In genomic region chr10:132138133-132138532, GRCh38 we compare ENCODE assay signal across 22 cellular contexts. TPM values are rescaled to one million over a fixed set of nuclear protein-coding genes. Genes with fewer than 3 reads are reported as not detected.
DNase-seq lines count a peak whose midpoint lies in the region; ATAC-seq and TF ChIP-seq lines count a peak whose summit lies in the region.
"Had no signal": no experiment of that assay in that cellular context is flagged by ENCODE, and none has a peak within 500 bp of the region (broad histone marks: within the 10 kb centered on the region; RNA-seq: fewer than 3 reads in every experiment).

No MANE protein-coding gene starts in this region.

- H3K4me3 ChIP-seq in neuronal stem cell (ENCODE audit: low read length in 2 of 2) = peak overlapping the region in 1 of 2 donors; percentile 48
- H3K4me3 ChIP-seq in aorta (ENCODE audit: low read length in 2 of 2) = no peak overlapping the region
- H3K4me3 ChIP-seq: A549, SJCRH30 had no signal

- H3K9me3 ChIP-seq in neuronal stem cell (replicated peaks in 1 of 2; ENCODE audit: control insufficient read depth in 2 of 2, insufficient read depth in 1 of 2, low read depth in 1 of 2, low read length in 2 of 2) (peaks cover 0 to 3% of the 10 kb centered on the region in 2 donors), aorta (ENCODE audit: control insufficient read depth, low read length) (no peaks in the 10 kb centered on the region)
- H3K9me3 ChIP-seq: A549, SJCRH30 had no signal

- no peak overlapping the region for H4K91ac ChIP-seq in neuronal stem cell (ENCODE audit: low read depth, low read length, poor library complexity)

- H3K4me2 ChIP-seq in neuronal stem cell (ENCODE audit: insufficient read depth, low read length, poor library complexity, severe bottlenecking) = no peak overlapping the region
- H3K4me2 ChIP-seq: A549 had no signal

- H3K4me1 ChIP-seq in neuronal stem cell (ENCODE audit: control insufficient read depth in 2 of 2, insufficient read depth in 1 of 2, low read depth in 1 of 2, low read length in 2 of 2) = peaks cover 0 to 6% of the 10 kb centered on the region in 2 donors
- H3K4me1 ChIP-seq in aorta (ENCODE audit: control insufficient read depth in 1 of 2, insufficient read depth in 2 of 2, low read length in 2 of 2) = no peaks in the 10 kb centered on the region
- H3K4me1 ChIP-seq: A549, SJCRH30 had no signal

- H3K14ac ChIP-seq in neuronal stem cell (ENCODE audit: low read length) = peak overlapping the region; percentile 90

- no peak overlapping the region for H4K8ac ChIP-seq in neuronal stem cell (ENCODE audit: low read depth, low read length)

- no peak overlapping the region for H2BK12ac ChIP-seq in neuronal stem cell (ENCODE audit: low read length)

- H2BK15ac ChIP-seq in neuronal stem cell (ENCODE audit: low read length) = no peak overlapping the region

- no peaks in the 10 kb centered on the region for H3K27me3 Mint-ChIP-seq in chondrocyte (ENCODE audit: low read depth)

- H3K18ac ChIP-seq in neuronal stem cell (ENCODE audit: low read length) = peak overlapping the region; percentile 3

- H3K27me3 ChIP-seq in neuronal stem cell (ENCODE audit: control insufficient read depth in 3 of 3, insufficient read depth in 3 of 3, low read depth in 1 of 3, low read length in 3 of 3) (peaks cover 0 to 28% (median 2%) of the 10 kb centered on the region in 3 experiments), aorta (ENCODE audit: control insufficient read depth in 1 of 2, insufficient read depth in 2 of 2, low read length in 1 of 2) (no peaks in the 10 kb centered on the region)
- H3K27me3 ChIP-seq: SJCRH30 had no signal

- intact Hi-C loops in left cardiac atrium (cut with DNase I) = no loop called here
- intact Hi-C loops in left ventricle myocardium superior (cut with micrococcal nuclease) = no loop called here
- intact Hi-C loops in aorta (cut with DNase I) = no loop called here

- no peak for TF ChIP-seq CTCF in chondrocyte (IDR thresholded peaks at IDR 0.05)

- peak overlapping the region; percentile 8 for H2AK5ac ChIP-seq in neuronal stem cell (ENCODE audit: low read depth, low read length)

- no peak overlapping the region for H3K27ac Mint-ChIP-seq in chondrocyte (ENCODE audit: unreplicated experiment)
- H3K27ac Mint-ChIP-seq: B cell; CD4-positive, alpha-beta T cell had no signal

- H3K36me3 Mint-ChIP-seq in chondrocyte (ENCODE audit: low read depth) = no peaks in the 10 kb centered on the region

- no peaks in the 10 kb centered on the region for H3K9me3 Mint-ChIP-seq in chondrocyte (ENCODE audit: low read depth)
- H3K9me3 Mint-ChIP-seq: CD4-positive, alpha-beta T cell had no signal

- H3K27ac ChIP-seq in neuronal stem cell (replicated peaks; ENCODE audit: low read length) (no peak overlapping the region), aorta (ENCODE audit: low read depth in 1 of 2, low read length in 2 of 2) (no peak overlapping the region)
- H3K27ac ChIP-seq: A549, RWPE1, SJCRH30 had no signal

- H3K4ac ChIP-seq in neuronal stem cell (ENCODE audit: low read length) = peak overlapping the region; percentile 67

- DNase-seq in left cardiac atrium = peak; percentile 12
- DNase-seq in left ventricle myocardium superior = no peak
- peak; percentile 78 for DNase-seq in chondrocyte (ENCODE audit: low spot score)
- DNase-seq in neuronal stem cell (ENCODE audit: low spot score) = no peak
- peak; percentile 28 to 49 for DNase-seq in aorta
- DNase-seq in central memory CD4-positive, alpha-beta T cell = no peak
- no peak for DNase-seq in NCI-H2227 (lab: John Stamatoyannopoulos, UW; ENCODE audit: unreplicated experiment)
- DNase-seq: COR-L47, DMS 273 treated with DMSO at 0.1 percent for 48 hours, DMS79 treated with DMSO at 0.1 percent for 48 hours, H7, Kasumi-1, NCI-H1417, NCI-H1694 treated with DMSO at 0.1 percent for 48 hours, NCI-H2227 treated with DMSO at 0.1 percent for 48 hours, NCI-H510A treated with DMSO at 0.1 percent for 48 hours, NCI-H748 treated with DMSO at 0.1 percent for 48 hours, SJCRH30 had no signal

- no CpG with 5 or more reads among the region's 40 CpGs for WGBS in neuronal stem cell (ENCODE audit: extremely low coverage in 2 of 2, insufficient read length in 2 of 2, insufficient replicate concordance in 1 of 2), 2 donors
- 93 to 95% methylated on average over 40 of the region's 40 CpGs for WGBS in aorta, 2 donors

- no peak for ATAC-seq in left cardiac atrium
- ATAC-seq in left ventricle myocardium superior = no peak
- no peak for ATAC-seq in aorta (ENCODE audit: low FRiP score)
- ATAC-seq: A549 had no signal

- H2BK120ac ChIP-seq in neuronal stem cell (ENCODE audit: low read depth, low read length) = no peak overlapping the region

- H3K9ac ChIP-seq in neuronal stem cell (ENCODE audit: low read depth, low read length, poor library complexity) = no peak overlapping the region

- H2AFZ ChIP-seq in neuronal stem cell (ENCODE audit: low read length) = no peak overlapping the region

- no peak overlapping the region for H3K4me3 Mint-ChIP-seq in chondrocyte (ENCODE audit: unreplicated experiment)
- H3K4me3 Mint-ChIP-seq: B cell; CD4-positive, alpha-beta T cell had no signal

- H3K36me3 ChIP-seq in neuronal stem cell (replicated peaks in 1 of 2; ENCODE audit: control insufficient read depth in 2 of 2, insufficient read depth in 2 of 2, low read length in 2 of 2) = peaks cover 0 to 2% of the 10 kb centered on the region in 2 donors
- H3K36me3 ChIP-seq in aorta (ENCODE audit: control insufficient read depth in 1 of 2, insufficient read depth in 2 of 2, low read length in 1 of 2) = no peaks in the 10 kb centered on the region
- H3K36me3 ChIP-seq: SJCRH30 had no signal

- peaks cover 4% of the 10 kb centered on the region for H3K79me1 ChIP-seq in neuronal stem cell (ENCODE audit: low read depth, low read length)

- peak overlapping the region; percentile 47 for H3K23ac ChIP-seq in neuronal stem cell (ENCODE audit: low read depth, low read length, poor library complexity)

- no peak overlapping the region for H2BK5ac ChIP-seq in neuronal stem cell (ENCODE audit: low read length)

- no peaks in the 10 kb centered on the region for H3K4me1 Mint-ChIP-seq in chondrocyte (ENCODE audit: low read depth)
- H3K4me1 Mint-ChIP-seq: B cell had no signal

RNA-seq across cellular contexts. Expression of gene DPYSL4, which starts 48.6 kb away (rescaled TPM):
- 1 to 10 TPM; 1.4 to 9.9 TPM for total RNA-seq in left cardiac atrium
- 45.2 TPM for total RNA-seq in left ventricle myocardium superior
- total RNA-seq in chondrocyte = 19.9 to 37.6 TPM (median 35.2 TPM) in 3 replicates
- 27.1 TPM for polyA plus RNA-seq in neuronal stem cell (2013, experiment 1 of 2)
- polyA plus RNA-seq in neuronal stem cell (2013, experiment 2 of 2) = 25.4 TPM
- 1 to 10 TPM in 1 of 2 donors, under 1 TPM in 1; 0.84 to 1.4 TPM for total RNA-seq in aorta
- under 1 TPM in 1 of 2 donors, not detected in 1; 0.95 TPM for polyA plus RNA-seq in aorta
- total RNA-seq: SJCRH30 had no signal

Comparison
In these comparisons a context has a peak if more than half of its experiments do, and no peak if none do; other contexts are left out.
1. DNase-seq: peak in left cardiac atrium (single experiment), chondrocyte (single experiment) and aorta (2 of 2); none in left ventricle myocardium superior (single experiment), neuronal stem cell (single experiment), central memory CD4-positive, alpha-beta T cell (single experiment) and NCI-H2227 (single experiment).